In genomic region chr3:133896002-133896761, GRCh38 we compare ENCODE assay signal across 8 cellular contexts. TPM values are rescaled to one million over a fixed set of nuclear protein-coding genes. Genes with fewer than 3 reads are reported as not detected.
DNase-seq lines count a peak whose midpoint lies in the region; ATAC-seq and TF ChIP-seq lines count a peak whose summit lies in the region.

No MANE protein-coding gene starts in this region.

- intact Hi-C loops in MCF 10A (cut with micrococcal nuclease) (no loop called here), left lung (cut with DNase I) (no loop called here)

- no peak overlapping the region for H3K27ac ChIP-seq in HL-60 (replicated peaks)
- no peak overlapping the region for H3K27ac ChIP-seq in left lung
- no peak overlapping the region for H3K27ac ChIP-seq in thoracic aorta

- CTCF ChIA-PET in MCF 10A (lab: Yijun Ruan, JAX) = interaction anchor here (0.7 to 1.8 kb wide), 3 partner anchors 9 to 234 kb away, joined by 3 to 5 read pairs (median 3); no protein-coding TSS in a partner anchor

- H3K27me3 Mint-ChIP-seq in MCF 10A (ENCODE audit: insufficient read depth, unreplicated experiment) = peaks cover 15% of the 10 kb centered on the region

- H3K27ac Mint-ChIP-seq in MCF 10A (ENCODE audit: low read depth, unreplicated experiment) = no peak overlapping the region

- BruUV-seq in MCF 10A (replicated peaks; lab: Mats Ljungman, UMichigan) = no TSS peak

- ATAC-seq in left lung (peak; percentile 41), thoracic aorta (ENCODE audit: insufficient number of reproducible peaks, low FRiP score, low read depth) (no peak), GM19455 (IDR thresholded peaks at IDR 0.05; ENCODE audit: unreplicated experiment) (no peak), GM19023 (IDR thresholded peaks at IDR 0.05; ENCODE audit: unreplicated experiment) (no peak)

- H3K4me1 ChIP-seq in left lung (peaks cover 0 to 16% of the 10 kb centered on the region in 2 donors), thoracic aorta (ENCODE audit: control insufficient read depth in 1 of 2, low read depth in 2 of 2) (peaks cover 0 to 7% of the 10 kb centered on the region in 2 donors)

- H3K9me3 ChIP-seq in left lung = no peaks in the 10 kb centered on the region
- no peaks in the 10 kb centered on the region for H3K9me3 ChIP-seq in thoracic aorta

- no peaks in the 10 kb centered on the region for H3K9me3 Mint-ChIP-seq in MCF 10A (ENCODE audit: unreplicated experiment)

- H3K27me3 ChIP-seq in HL-60 (ENCODE audit: insufficient read depth, poor library complexity, severe bottlenecking) (peaks cover 6% of the 10 kb centered on the region), left lung (peaks cover 0 to 44% of the 10 kb centered on the region in 2 donors), thoracic aorta (replicated peaks; ENCODE audit: insufficient read depth) (no peaks in the 10 kb centered on the region)

- H3K36me3 Mint-ChIP-seq in MCF 10A (ENCODE audit: insufficient read depth, unreplicated experiment) = no peaks in the 10 kb centered on the region

- DNase-seq in AG08395 (ENCODE audit: low spot score) = peak; percentile 18
- no peak for DNase-seq in HL-60 (ENCODE audit: low read depth in 1 of 2, low spot score in 1 of 2)
- DNase-seq in MCF 10A (ENCODE audit: unreplicated experiment) = no peak
- no peak for DNase-seq in left lung
- DNase-seq in thoracic aorta (ENCODE audit: low spot score) = no peak
- no peak for DNase-seq in HK-2 (ENCODE audit: unreplicated experiment)

- H3K4me3 Mint-ChIP-seq in MCF 10A (ENCODE audit: unreplicated experiment) = peak overlapping the region; percentile 81

- POLR2A ChIA-PET in MCF 10A (lab: Yijun Ruan, JAX) = no interaction called here

- H3K4me3 ChIP-seq in HL-60 (replicated peaks; ENCODE audit: insufficient read depth, low read length) = peak overlapping the region; percentile 51
- peak overlapping the region; percentile 44 to 52 for H3K4me3 ChIP-seq in left lung
- H3K4me3 ChIP-seq in thoracic aorta = peak overlapping the region; percentile 91

- H3K4me1 Mint-ChIP-seq in MCF 10A (ENCODE audit: insufficient read depth, unreplicated experiment) = no peaks in the 10 kb centered on the region

- TF ChIP-seq CTCF in HL-60 (IDR thresholded peaks at IDR 0.05; ENCODE audit: insufficient read depth, low read length) (no peak), MCF 10A (IDR thresholded peaks at IDR 0.05; ENCODE audit: unreplicated experiment) (no peak), left lung (IDR thresholded peaks at IDR 0.05) (no peak), thoracic aorta (IDR thresholded peaks at IDR 0.05) (no peak)

- H3K36me3 ChIP-seq in left lung = no peaks in the 10 kb centered on the region
- H3K36me3 ChIP-seq in thoracic aorta = no peaks in the 10 kb centered on the region

RNA-seq across cellular contexts. Expression of gene RAB6B, which starts 0.5 kb away (rescaled TPM):
- 0.96 and 1.1 TPM in 2 replicates for total RNA-seq in MCF 10A (2022)
- 10 to 100 TPM in 1 of 2 donors, 1 to 10 TPM in 1; 3.7 to 11.4 TPM for total RNA-seq in left lung
- 1 to 10 TPM in 1 of 2 donors, under 1 TPM in 1; 0.27 to 4.0 TPM for total RNA-seq in thoracic aorta
